1 cellular context compared by ENCODE assay signal in genomic region chr1:100921110-100921706, GRCh38.
TF ChIP-seq lines count a peak whose summit lies in the region.

No MANE protein-coding gene starts in this region.

TF ChIP-seq in WTC11, 78 proteins besides CTCF, POLR2A, EP300 and RAD21 (continued from another document):
- no peak for TF ChIP-seq PRDM15 (CRISPR knock-in tag; IDR thresholded peaks at IDR 0.05)
TF ChIP-seq in WTC11: peak in this region for 0.
